In the genomic region with DNA sequence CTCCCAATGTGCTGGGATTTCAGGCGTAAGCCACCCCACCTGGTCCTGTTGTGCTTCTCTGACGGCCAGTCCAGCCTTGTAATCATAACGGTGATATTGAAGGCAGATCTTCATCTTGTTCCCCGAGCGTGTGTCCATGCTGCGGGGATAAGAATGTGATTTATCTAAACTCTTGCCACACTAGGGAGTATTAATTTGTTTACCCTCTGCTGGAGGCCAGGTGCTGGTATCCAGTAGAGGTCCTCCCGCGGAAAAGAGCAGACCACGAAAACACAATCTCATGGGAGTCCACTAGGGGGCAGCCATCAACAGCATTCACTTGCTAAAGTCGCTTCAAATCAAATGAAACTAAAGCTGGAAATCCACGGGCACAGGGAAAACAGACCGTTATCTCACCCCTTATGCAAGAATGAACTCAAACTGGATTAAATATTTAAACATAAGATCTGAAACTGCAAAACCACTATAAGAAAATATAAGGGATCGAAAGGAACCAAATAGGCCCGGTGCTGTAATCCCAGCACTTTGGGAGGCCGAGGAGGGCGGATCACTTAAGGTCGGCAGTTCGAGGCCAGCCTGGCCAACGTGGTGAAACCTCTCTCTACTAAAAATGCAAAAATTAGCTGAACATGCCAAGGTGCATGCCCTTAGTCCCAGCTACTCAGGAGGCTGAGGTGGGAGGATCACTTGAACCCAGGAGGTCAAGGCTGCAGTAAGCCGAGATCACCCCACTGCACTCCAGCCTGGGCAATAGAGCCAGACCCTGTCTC, we compare ENCODE assay signal across 1 cellular context.
TF ChIP-seq lines count a peak whose summit lies in the region.

No MANE protein-coding gene starts in this region.

TF ChIP-seq in K562, 482 proteins besides CTCF, POLR2A, EP300 and RAD21 (continued from another document and continues in another):
- peak; percentile 63 for TF ChIP-seq CEBPB (tag; IDR thresholded peaks at IDR 0.05)
- TF ChIP-seq PRPF4 (IDR thresholded peaks at IDR 0.05; ENCODE audit: insufficient read depth, low read depth, low read length, poor library complexity, severe bottlenecking), result no peak
- TF ChIP-seq NR2F6 (CRISPR knock-in tag; IDR thresholded peaks at IDR 0.05), result no peak
- no peak for TF ChIP-seq ZKSCAN1 (IDR thresholded peaks at IDR 0.05; ENCODE audit: low read depth, low read length)
- TF ChIP-seq BCL6 (CRISPR knock-in tag; IDR thresholded peaks at IDR 0.05), result no peak
- TF ChIP-seq, protein P1, sequence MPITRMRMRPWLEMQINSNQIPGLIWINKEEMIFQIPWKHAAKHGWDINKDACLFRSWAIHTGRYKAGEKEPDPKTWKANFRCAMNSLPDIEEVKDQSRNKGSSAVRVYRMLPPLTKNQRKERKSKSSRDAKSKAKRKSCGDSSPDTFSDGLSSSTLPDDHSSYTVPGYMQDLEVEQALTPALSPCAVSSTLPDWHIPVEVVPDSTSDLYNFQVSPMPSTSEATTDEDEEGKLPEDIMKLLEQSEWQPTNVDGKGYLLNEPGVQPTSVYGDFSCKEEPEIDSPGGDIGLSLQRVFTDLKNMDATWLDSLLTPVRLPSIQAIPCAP (CRISPR knock-in tag; IDR thresholded peaks at IDR 0.05; ENCODE audit: borderline replicate concordance), result no peak
- TF ChIP-seq REST (CRISPR knock-in tag; IDR thresholded peaks at IDR 0.05; ENCODE audit: low read depth), result no peak
- peak; percentile 82 for TF ChIP-seq SMC3 (conservative IDR thresholded peaks at IDR 0.05; ENCODE audit: insufficient read depth, low read depth, low read length)
- TF ChIP-seq RCOR1 (IDR thresholded peaks at IDR 0.05; ENCODE audit: borderline replicate concordance in 1 of 2, low read depth in 2 of 2, low read length in 2 of 2), result peak in 1 of 2 experiments; percentile 25; a peak in 1 of 4 replicates
- TF ChIP-seq, protein P2, sequence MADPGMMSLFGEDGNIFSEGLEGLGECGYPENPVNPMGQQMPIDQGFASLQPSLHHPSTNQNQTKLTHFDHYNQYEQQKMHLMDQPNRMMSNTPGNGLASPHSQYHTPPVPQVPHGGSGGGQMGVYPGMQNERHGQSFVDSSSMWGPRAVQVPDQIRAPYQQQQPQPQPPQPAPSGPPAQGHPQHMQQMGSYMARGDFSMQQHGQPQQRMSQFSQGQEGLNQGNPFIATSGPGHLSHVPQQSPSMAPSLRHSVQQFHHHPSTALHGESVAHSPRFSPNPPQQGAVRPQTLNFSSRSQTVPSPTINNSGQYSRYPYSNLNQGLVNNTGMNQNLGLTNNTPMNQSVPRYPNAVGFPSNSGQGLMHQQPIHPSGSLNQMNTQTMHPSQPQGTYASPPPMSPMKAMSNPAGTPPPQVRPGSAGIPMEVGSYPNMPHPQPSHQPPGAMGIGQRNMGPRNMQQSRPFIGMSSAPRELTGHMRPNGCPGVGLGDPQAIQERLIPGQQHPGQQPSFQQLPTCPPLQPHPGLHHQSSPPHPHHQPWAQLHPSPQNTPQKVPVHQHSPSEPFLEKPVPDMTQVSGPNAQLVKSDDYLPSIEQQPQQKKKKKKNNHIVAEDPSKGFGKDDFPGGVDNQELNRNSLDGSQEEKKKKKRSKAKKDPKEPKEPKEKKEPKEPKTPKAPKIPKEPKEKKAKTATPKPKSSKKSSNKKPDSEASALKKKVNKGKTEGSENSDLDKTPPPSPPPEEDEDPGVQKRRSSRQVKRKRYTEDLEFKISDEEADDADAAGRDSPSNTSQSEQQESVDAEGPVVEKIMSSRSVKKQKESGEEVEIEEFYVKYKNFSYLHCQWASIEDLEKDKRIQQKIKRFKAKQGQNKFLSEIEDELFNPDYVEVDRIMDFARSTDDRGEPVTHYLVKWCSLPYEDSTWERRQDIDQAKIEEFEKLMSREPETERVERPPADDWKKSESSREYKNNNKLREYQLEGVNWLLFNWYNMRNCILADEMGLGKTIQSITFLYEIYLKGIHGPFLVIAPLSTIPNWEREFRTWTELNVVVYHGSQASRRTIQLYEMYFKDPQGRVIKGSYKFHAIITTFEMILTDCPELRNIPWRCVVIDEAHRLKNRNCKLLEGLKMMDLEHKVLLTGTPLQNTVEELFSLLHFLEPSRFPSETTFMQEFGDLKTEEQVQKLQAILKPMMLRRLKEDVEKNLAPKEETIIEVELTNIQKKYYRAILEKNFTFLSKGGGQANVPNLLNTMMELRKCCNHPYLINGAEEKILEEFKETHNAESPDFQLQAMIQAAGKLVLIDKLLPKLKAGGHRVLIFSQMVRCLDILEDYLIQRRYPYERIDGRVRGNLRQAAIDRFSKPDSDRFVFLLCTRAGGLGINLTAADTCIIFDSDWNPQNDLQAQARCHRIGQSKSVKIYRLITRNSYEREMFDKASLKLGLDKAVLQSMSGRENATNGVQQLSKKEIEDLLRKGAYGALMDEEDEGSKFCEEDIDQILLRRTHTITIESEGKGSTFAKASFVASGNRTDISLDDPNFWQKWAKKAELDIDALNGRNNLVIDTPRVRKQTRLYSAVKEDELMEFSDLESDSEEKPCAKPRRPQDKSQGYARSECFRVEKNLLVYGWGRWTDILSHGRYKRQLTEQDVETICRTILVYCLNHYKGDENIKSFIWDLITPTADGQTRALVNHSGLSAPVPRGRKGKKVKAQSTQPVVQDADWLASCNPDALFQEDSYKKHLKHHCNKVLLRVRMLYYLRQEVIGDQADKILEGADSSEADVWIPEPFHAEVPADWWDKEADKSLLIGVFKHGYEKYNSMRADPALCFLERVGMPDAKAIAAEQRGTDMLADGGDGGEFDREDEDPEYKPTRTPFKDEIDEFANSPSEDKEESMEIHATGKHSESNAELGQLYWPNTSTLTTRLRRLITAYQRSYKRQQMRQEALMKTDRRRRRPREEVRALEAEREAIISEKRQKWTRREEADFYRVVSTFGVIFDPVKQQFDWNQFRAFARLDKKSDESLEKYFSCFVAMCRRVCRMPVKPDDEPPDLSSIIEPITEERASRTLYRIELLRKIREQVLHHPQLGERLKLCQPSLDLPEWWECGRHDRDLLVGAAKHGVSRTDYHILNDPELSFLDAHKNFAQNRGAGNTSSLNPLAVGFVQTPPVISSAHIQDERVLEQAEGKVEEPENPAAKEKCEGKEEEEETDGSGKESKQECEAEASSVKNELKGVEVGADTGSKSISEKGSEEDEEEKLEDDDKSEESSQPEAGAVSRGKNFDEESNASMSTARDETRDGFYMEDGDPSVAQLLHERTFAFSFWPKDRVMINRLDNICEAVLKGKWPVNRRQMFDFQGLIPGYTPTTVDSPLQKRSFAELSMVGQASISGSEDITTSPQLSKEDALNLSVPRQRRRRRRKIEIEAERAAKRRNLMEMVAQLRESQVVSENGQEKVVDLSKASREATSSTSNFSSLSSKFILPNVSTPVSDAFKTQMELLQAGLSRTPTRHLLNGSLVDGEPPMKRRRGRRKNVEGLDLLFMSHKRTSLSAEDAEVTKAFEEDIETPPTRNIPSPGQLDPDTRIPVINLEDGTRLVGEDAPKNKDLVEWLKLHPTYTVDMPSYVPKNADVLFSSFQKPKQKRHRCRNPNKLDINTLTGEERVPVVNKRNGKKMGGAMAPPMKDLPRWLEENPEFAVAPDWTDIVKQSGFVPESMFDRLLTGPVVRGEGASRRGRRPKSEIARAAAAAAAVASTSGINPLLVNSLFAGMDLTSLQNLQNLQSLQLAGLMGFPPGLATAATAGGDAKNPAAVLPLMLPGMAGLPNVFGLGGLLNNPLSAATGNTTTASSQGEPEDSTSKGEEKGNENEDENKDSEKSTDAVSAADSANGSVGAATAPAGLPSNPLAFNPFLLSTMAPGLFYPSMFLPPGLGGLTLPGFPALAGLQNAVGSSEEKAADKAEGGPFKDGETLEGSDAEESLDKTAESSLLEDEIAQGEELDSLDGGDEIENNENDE (IDR thresholded peaks at IDR 0.05; ENCODE audit: low read depth, low read length), result no peak
- TF ChIP-seq SMARCA4 (IDR thresholded peaks at IDR 0.05), result peak; percentile 18; the same call in 1 of the 2 replicates
- TF ChIP-seq NFE2 (IDR thresholded peaks at IDR 0.05; ENCODE audit: low read depth), result no peak
- no peak for TF ChIP-seq FOXJ2 (tag; IDR thresholded peaks at IDR 0.05)
- TF ChIP-seq, protein P3, sequence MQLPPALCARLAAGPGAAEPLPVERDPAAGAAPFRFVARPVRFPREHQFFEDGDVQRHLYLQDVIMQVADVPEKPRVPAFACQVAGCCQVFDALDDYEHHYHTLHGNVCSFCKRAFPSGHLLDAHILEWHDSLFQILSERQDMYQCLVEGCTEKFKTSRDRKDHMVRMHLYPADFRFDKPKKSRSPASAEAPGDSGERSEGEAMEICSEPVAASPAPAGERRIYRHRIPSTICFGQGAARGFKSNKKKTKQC (CRISPR knock-in tag; IDR thresholded peaks at IDR 0.05), result no peak
- no peak for TF ChIP-seq KAT7 (CRISPR knock-in tag; IDR thresholded peaks at IDR 0.05; ENCODE audit: borderline replicate concordance)
- TF ChIP-seq SNAPC5 (CRISPR knock-in tag; IDR thresholded peaks at IDR 0.05), result no peak
- peak; percentile 69 for TF ChIP-seq DEAF1 (CRISPR knock-in tag; IDR thresholded peaks at IDR 0.05)
- TF ChIP-seq, protein P4, sequence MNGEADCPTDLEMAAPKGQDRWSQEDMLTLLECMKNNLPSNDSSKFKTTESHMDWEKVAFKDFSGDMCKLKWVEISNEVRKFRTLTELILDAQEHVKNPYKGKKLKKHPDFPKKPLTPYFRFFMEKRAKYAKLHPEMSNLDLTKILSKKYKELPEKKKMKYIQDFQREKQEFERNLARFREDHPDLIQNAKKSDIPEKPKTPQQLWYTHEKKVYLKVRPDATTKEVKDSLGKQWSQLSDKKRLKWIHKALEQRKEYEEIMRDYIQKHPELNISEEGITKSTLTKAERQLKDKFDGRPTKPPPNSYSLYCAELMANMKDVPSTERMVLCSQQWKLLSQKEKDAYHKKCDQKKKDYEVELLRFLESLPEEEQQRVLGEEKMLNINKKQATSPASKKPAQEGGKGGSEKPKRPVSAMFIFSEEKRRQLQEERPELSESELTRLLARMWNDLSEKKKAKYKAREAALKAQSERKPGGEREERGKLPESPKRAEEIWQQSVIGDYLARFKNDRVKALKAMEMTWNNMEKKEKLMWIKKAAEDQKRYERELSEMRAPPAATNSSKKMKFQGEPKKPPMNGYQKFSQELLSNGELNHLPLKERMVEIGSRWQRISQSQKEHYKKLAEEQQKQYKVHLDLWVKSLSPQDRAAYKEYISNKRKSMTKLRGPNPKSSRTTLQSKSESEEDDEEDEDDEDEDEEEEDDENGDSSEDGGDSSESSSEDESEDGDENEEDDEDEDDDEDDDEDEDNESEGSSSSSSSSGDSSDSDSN (IDR thresholded peaks at IDR 0.05; ENCODE audit: borderline replicate concordance in 1 of 2, low read depth in 2 of 2, low read length in 2 of 2), result no peak
- no peak for TF ChIP-seq FOXA1 (IDR thresholded peaks at IDR 0.05; ENCODE audit: borderline replicate concordance)
- no peak for TF ChIP-seq ASH1L (IDR thresholded peaks at IDR 0.05; ENCODE audit: borderline replicate concordance, low read depth, partially characterized antibody)
- TF ChIP-seq ZNF121 (CRISPR knock-in tag; conservative IDR thresholded peaks at IDR 0.05), result peak; percentile 91
- no peak for TF ChIP-seq ZKSCAN8 (CRISPR knock-in tag; IDR thresholded peaks at IDR 0.05)
- no peak for TF ChIP-seq PTBP1 (IDR thresholded peaks at IDR 0.05; ENCODE audit: low read depth, low read length)
- TF ChIP-seq, protein P5, sequence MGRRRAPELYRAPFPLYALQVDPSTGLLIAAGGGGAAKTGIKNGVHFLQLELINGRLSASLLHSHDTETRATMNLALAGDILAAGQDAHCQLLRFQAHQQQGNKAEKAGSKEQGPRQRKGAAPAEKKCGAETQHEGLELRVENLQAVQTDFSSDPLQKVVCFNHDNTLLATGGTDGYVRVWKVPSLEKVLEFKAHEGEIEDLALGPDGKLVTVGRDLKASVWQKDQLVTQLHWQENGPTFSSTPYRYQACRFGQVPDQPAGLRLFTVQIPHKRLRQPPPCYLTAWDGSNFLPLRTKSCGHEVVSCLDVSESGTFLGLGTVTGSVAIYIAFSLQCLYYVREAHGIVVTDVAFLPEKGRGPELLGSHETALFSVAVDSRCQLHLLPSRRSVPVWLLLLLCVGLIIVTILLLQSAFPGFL (CRISPR knock-in tag; IDR thresholded peaks at IDR 0.05), result no peak
- no peak for TF ChIP-seq ZKSCAN3 (CRISPR knock-in tag; IDR thresholded peaks at IDR 0.05)
- TF ChIP-seq BRD9 (IDR thresholded peaks at IDR 0.05; ENCODE audit: low read depth, partially characterized antibody), result no peak
